ENCODE assay signal across 8 cellular contexts in genomic region chr3:49674491-49674983, GRCh38. TPM values are rescaled to one million over a fixed set of nuclear protein-coding genes. Genes with fewer than 3 reads are reported as not detected.
DNase-seq lines count a peak whose midpoint lies in the region; ATAC-seq, FAIRE-seq and TF ChIP-seq lines count a peak whose summit lies in the region.

No MANE protein-coding gene starts in this region.

- H3K27ac ChIP-seq in A549 (peak overlapping the region; percentile 91 to 97), temporal lobe (ENCODE audit: low read depth, low read length) (peak overlapping the region; percentile 73)

- FAIRE-seq in A549 (lab: Jason Lieb, UNC) = no peak

- ATAC-seq in A549 (peak; percentile 45 to 65), GM21381 (IDR thresholded peaks at IDR 0.05; ENCODE audit: unreplicated experiment) (peak; percentile 22)

- POLR2A ChIA-PET in A549 (lab: Yijun Ruan, JAX) = no interaction called here

- TF ChIP-seq EP300 in A549 (IDR thresholded peaks at IDR 0.05) = no peak

- TF ChIP-seq CTCF in A549 (IDR thresholded peaks at IDR 0.05) (no peak), astrocyte of the cerebellum (IDR thresholded peaks at IDR 0.05; ENCODE audit: low read depth, low read length, missing control alignments) (no peak), lower leg skin (IDR thresholded peaks at IDR 0.05) (no peak)

- intact Hi-C loops in lower leg skin (cut with DNase I; ENCODE audit: low total_unique reads) = no loop called here

- CTCF ChIA-PET in A549 (lab: Yijun Ruan, JAX) = interaction anchor here (1.5 kb wide), 1 partner anchor 11 kb away, joined by 3 read pairs; no protein-coding TSS in a partner anchor

- in situ Hi-C loops in astrocyte of the cerebellum (cut with HindIII; ENCODE audit: low sequenced_read_pairs) = no loop called here

- peak overlapping the region; percentile 100 for H3K4me2 ChIP-seq in A549

- DNase-seq in A549 (ENCODE audit: low read depth in 1 of 2, low spot score in 1 of 2) (no peak), HuH-7.5 (ENCODE audit: low spot score) (peak; percentile 45), astrocyte of the cerebellum (ENCODE audit: low read depth) (no peak), lower leg skin (ENCODE audit: low spot score in 2 of 2) (peak in 1 of 2 donors; percentile 24), OCI-M1 (lab: John Stamatoyannopoulos, UW) (no peak), DMS79 (lab: John Stamatoyannopoulos, UW) (no peak)

- H3K4me3 ChIP-seq in A549 (peak overlapping the region; percentile 99), astrocyte of the cerebellum (ENCODE audit: low read depth, low read length) (peak overlapping the region; percentile 74), lower leg skin (ENCODE audit: low read depth, poor library complexity, severe bottlenecking) (peak overlapping the region; percentile 67)

- WGBS in A549 (ENCODE audit: missing lambda C conversion rate) = 4% methylated on average over 5 of the region's 34 CpGs
- WGBS in lower leg skin, 2 donors = 7 to 8% methylated on average over 19 to 22 of the region's 34 CpGs

- peaks cover 13% of the 10 kb centered on the region for H3K4me1 ChIP-seq in A549

- no peak for TF ChIP-seq RAD21 in A549 (conservative IDR thresholded peaks at IDR 0.05 in 1 of 2, IDR thresholded peaks at IDR 0.05 in 1 of 2)

- no peak for TF ChIP-seq POLR2A in A549 (IDR thresholded peaks at IDR 0.05; ENCODE audit: low read length)
- no peak for TF ChIP-seq POLR2A in lower leg skin (IDR thresholded peaks at IDR 0.05)

- no peaks in the 10 kb centered on the region for H3K9me3 ChIP-seq in A549

TF ChIP-seq in A549, 52 proteins besides CTCF, POLR2A, EP300 and RAD21:
- TF ChIP-seq MAX (IDR thresholded peaks at IDR 0.05) = 0 out of 2 replicates have a peak, but pooled peaks have one; percentile 7
- 0 out of 2 replicates have a peak, but pooled peaks have one; percentile 2 for TF ChIP-seq PHF8 (IDR thresholded peaks at IDR 0.05; ENCODE audit: borderline replicate concordance, low read depth)
- no peak for TF ChIP-seq FOSB (CRISPR knock-in tag; IDR thresholded peaks at IDR 0.05)
- TF ChIP-seq CHD2 (IDR thresholded peaks at IDR 0.05; ENCODE audit: low read length, partially characterized antibody) = no peak

RNA-seq across cellular contexts. Expression of gene APEH, which starts 0.4 kb away (rescaled TPM):
- polyA plus RNA-seq in A549 (2011; rRNA removed) (60.8 and 74.9 TPM in 2 replicates), A549 (2017; fragmentation: RNase III; extraction: RNeasy Plus Mini Kit Qiagen cat#74134 plus additional on column Dnase treatment) (57.9 to 66.9 TPM (median 64.9 TPM) in 3 replicates)
- polyA plus RNA-seq in A549 (2012; cell fraction: cytosol; rRNA removed) = 66.5 and 81.7 TPM in 2 replicates
- 122 and 140 TPM in 2 replicates for polyA plus RNA-seq in A549 (2012; cell fraction: nucleus; rRNA removed)
- polyA minus RNA-seq in A549 (2011; rRNA and poly(A)+ RNA removed) = 178 and 189 TPM in 2 replicates
- total RNA-seq in lower leg skin (10 to 100 TPM; 73.8 to 92.4 (median 83.1) TPM), temporal lobe (47.0 TPM)

RNA-seq across cellular contexts. Expression of gene MST1, which starts 14.7 kb away (rescaled TPM):
- 3.6 and 5.0 TPM in 2 replicates for polyA plus RNA-seq in A549 (2011; rRNA removed)
- 1.8 and 2.0 TPM in 2 replicates for polyA plus RNA-seq in A549 (2012; cell fraction: cytosol; rRNA removed)
- 38.0 and 40.8 TPM in 2 replicates for polyA plus RNA-seq in A549 (2012; cell fraction: nucleus; rRNA removed)
- 3.2 to 6.9 TPM (median 4.9 TPM) in 3 replicates for polyA plus RNA-seq in A549 (2017; fragmentation: RNase III; extraction: RNeasy Plus Mini Kit Qiagen cat#74134 plus additional on column Dnase treatment)
- 2.6 and 2.8 TPM in 2 replicates for polyA minus RNA-seq in A549 (2011; rRNA and poly(A)+ RNA removed)
- total RNA-seq in lower leg skin = 10 to 100 TPM; 12.9 to 24.7 (median 17.4) TPM
- total RNA-seq in temporal lobe = 5.2 TPM

RNA-seq across cellular contexts. Expression of gene RNF123, which starts 14.8 kb away (rescaled TPM):
- polyA plus RNA-seq in A549 (2011; rRNA removed) = 14.4 and 21.3 TPM in 2 replicates
- 26.4 and 33.3 TPM in 2 replicates for polyA plus RNA-seq in A549 (2012; cell fraction: cytosol; rRNA removed)
- polyA plus RNA-seq in A549 (2012; cell fraction: nucleus; rRNA removed) = 108 and 136 TPM in 2 replicates
- 12.9 to 16.1 TPM (median 16.0 TPM) in 3 replicates for polyA plus RNA-seq in A549 (2017; fragmentation: RNase III; extraction: RNeasy Plus Mini Kit Qiagen cat#74134 plus additional on column Dnase treatment)
- 29.7 and 31.8 TPM in 2 replicates for polyA minus RNA-seq in A549 (2011; rRNA and poly(A)+ RNA removed)
- total RNA-seq in lower leg skin = 10 to 100 TPM; 12.8 to 28.4 (median 26.5) TPM
- total RNA-seq in temporal lobe = 22.6 TPM

RNA-seq across cellular contexts. Expression of gene AMIGO3, which starts 44.9 kb away (rescaled TPM):
- polyA plus RNA-seq in A549 (2011; rRNA removed) (0.03 TPM in 1 of 2 replicates, not detected in the other), A549 (2017; fragmentation: RNase III; extraction: RNeasy Plus Mini Kit Qiagen cat#74134 plus additional on column Dnase treatment) (0.13 TPM in 1 of 3 replicates, not detected in the others)
- polyA plus RNA-seq in A549 (2012; cell fraction: cytosol; rRNA removed) = 0.26 and 0.88 TPM in 2 replicates
- polyA plus RNA-seq in A549 (2012; cell fraction: nucleus; rRNA removed) = 7.5 and 14.5 TPM in 2 replicates
- 0.34 TPM in 1 of 2 replicates, not detected in the other for polyA minus RNA-seq in A549 (2011; rRNA and poly(A)+ RNA removed)
- total RNA-seq in lower leg skin (1 to 10 TPM; 1.0 to 3.7 (median 3.1) TPM), temporal lobe (0.25 TPM)

RNA-seq across cellular contexts. Expression of gene GMPPB, which starts 49.2 kb away (rescaled TPM):
- polyA plus RNA-seq in A549 (2011; rRNA removed) (12.2 and 12.9 TPM in 2 replicates), A549 (2017; fragmentation: RNase III; extraction: RNeasy Plus Mini Kit Qiagen cat#74134 plus additional on column Dnase treatment) (22.1 to 26.9 TPM (median 24.1 TPM) in 3 replicates)
- polyA plus RNA-seq in A549 (2012; cell fraction: cytosol; rRNA removed) = 23.8 and 27.3 TPM in 2 replicates
- polyA plus RNA-seq in A549 (2012; cell fraction: nucleus; rRNA removed) = 44.8 and 45.3 TPM in 2 replicates
- polyA minus RNA-seq in A549 (2011; rRNA and poly(A)+ RNA removed) = 20.8 and 22.9 TPM in 2 replicates
- total RNA-seq in lower leg skin (10 to 100 TPM; 10.1 to 27.6 (median 18.2) TPM), temporal lobe (5.7 TPM)
